1 cellular context compared by ENCODE assay signal in the genomic region with DNA sequence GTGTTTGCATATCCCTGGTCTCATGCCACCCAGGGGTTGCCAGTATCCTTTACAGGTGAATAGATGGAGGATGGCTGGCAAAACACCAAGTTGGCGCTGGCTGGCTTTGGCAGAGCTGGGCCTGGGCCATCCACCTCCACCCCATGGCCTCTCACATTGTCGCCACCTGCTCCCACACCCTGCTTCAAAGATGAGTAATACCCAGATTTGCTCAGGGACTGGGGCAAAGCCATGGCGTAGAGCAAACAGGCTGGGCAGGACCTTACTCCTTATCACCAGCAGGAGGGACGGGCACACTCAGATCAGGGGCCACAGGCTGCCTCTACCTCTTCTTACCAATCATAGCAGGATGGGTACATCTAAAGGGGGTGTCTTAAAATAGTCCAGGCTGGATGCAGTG.
TF ChIP-seq lines count a peak whose summit lies in the region.

No MANE protein-coding gene starts in this region.

TF ChIP-seq in K562, 482 proteins besides CTCF, POLR2A, EP300 and RAD21:
- TF ChIP-seq, protein P1, sequence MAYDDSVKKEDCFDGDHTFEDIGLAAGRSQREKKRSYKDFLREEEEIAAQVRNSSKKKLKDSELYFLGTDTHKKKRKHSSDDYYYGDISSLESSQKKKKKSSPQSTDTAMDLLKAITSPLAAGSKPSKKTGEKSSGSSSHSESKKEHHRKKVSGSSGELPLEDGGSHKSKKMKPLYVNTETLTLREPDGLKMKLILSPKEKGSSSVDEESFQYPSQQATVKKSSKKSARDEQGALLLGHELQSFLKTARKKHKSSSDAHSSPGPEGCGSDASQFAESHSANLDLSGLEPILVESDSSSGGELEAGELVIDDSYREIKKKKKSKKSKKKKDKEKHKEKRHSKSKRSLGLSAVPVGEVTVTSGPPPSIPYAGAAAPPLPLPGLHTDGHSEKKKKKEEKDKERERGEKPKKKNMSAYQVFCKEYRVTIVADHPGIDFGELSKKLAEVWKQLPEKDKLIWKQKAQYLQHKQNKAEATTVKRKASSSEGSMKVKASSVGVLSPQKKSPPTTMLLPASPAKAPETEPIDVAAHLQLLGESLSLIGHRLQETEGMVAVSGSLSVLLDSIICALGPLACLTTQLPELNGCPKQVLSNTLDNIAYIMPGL (CRISPR knock-in tag; IDR thresholded peaks at IDR 0.05), result no peak
- TF ChIP-seq, protein P2, sequence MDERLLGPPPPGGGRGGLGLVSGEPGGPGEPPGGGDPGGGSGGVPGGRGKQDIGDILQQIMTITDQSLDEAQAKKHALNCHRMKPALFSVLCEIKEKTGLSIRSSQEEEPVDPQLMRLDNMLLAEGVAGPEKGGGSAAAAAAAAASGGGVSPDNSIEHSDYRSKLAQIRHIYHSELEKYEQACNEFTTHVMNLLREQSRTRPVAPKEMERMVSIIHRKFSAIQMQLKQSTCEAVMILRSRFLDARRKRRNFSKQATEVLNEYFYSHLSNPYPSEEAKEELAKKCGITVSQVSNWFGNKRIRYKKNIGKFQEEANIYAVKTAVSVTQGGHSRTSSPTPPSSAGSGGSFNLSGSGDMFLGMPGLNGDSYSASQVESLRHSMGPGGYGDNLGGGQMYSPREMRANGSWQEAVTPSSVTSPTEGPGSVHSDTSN (CRISPR knock-in tag; IDR thresholded peaks at IDR 0.05; ENCODE audit: low read depth), result no peak
- TF ChIP-seq, protein P2 (tag; conservative IDR thresholded peaks at IDR 0.05; ENCODE audit: low read depth), result no peak
- no peak for TF ChIP-seq MYNN (IDR thresholded peaks at IDR 0.05)
- TF ChIP-seq MYNN (CRISPR knock-in tag; IDR thresholded peaks at IDR 0.05), result no peak
- peak; percentile 41; the same call in 1 of the 2 replicates for TF ChIP-seq POLR2AphosphoS2 (IDR thresholded peaks at IDR 0.05; ENCODE audit: low read length)
